ENCODE assay signal across 24 cellular contexts in the genomic region with DNA sequence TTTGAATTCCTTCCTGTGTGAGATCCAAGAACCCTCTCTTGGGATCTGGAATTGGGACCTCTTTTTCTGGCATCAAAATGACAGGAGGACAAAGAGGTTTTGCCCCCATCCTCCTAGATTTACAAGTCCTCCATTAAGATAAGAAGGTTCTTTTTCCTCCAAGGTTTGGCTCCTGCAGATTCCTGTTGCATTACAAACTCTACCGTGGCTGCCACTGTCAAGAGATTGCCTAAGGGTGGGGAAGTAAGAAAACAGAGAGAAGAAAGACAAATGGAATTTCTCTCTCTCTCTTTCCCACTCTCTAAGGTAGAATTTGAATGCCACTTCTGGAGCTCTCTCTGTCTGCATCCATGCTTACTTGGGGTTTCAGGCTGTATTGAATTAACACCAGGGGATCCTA. TPM values are rescaled to one million over a fixed set of nuclear protein-coding genes. Genes with fewer than 3 reads are reported as not detected.
DNase-seq lines count a peak whose midpoint lies in the region; ATAC-seq and TF ChIP-seq lines count a peak whose summit lies in the region.
"Had no signal": no experiment of that assay in that cellular context is flagged by ENCODE, and none has a peak within 500 bp of the region (broad histone marks: within the 10 kb centered on the region; RNA-seq: fewer than 3 reads in every experiment).

No MANE protein-coding gene starts in this region.

- intact Hi-C loops in heart right ventricle (cut with DNase I) (loop anchor here in 1 of 10 donors (5.0 kb wide), 1 partner anchor 129 kb away; no protein-coding TSS in a partner anchor), A673 (cut with micrococcal nuclease; ENCODE audit: unreplicated experiment) (no loop called here), natural killer cell (cut with micrococcal nuclease) (no loop called here)

- H3K4me1 ChIP-seq in mesendoderm (ENCODE audit: control insufficient read depth, low read depth, low read length) (no peaks in the 10 kb centered on the region), heart right ventricle (no peaks in the 10 kb centered on the region), A673 (ENCODE audit: insufficient read depth, low read length, poor library complexity, severe bottlenecking) (no peaks in the 10 kb centered on the region)
- H3K4me1 ChIP-seq: BE2C had no signal

- H3K36me3 ChIP-seq in mesendoderm (ENCODE audit: control insufficient read depth, insufficient read depth, low read length) (no peaks in the 10 kb centered on the region), heart right ventricle (no peaks in the 10 kb centered on the region), A673 (ENCODE audit: insufficient read depth, low read length, poor library complexity, severe bottlenecking) (no peaks in the 10 kb centered on the region)
- H3K36me3 ChIP-seq: BE2C had no signal

- H3K79me1 ChIP-seq in mesendoderm (ENCODE audit: low read length) = no peaks in the 10 kb centered on the region

- H2BK5ac ChIP-seq in mesendoderm (ENCODE audit: low read length) = no peak overlapping the region

- H4K5ac ChIP-seq in mesendoderm (ENCODE audit: low read length) = no peak overlapping the region

- peaks cover 5 to 8% of the 10 kb centered on the region in 2 donors for H3K9me3 Mint-ChIP-seq in natural killer cell
- H3K9me3 Mint-ChIP-seq: T-helper 2 cell treated with Interferon-gamma antibody and Interleukin-4, amounts not matched to agents 5 μg/mL and 100 μg/mL, for 36 hours had no signal

- H3K27me3 ChIP-seq in mesendoderm (ENCODE audit: insufficient read depth, low read length, poor library complexity) = no peaks in the 10 kb centered on the region
- H3K27me3 ChIP-seq in heart right ventricle = peaks cover 0 to 6% (median 0%) of the 10 kb centered on the region in 7 donors
- H3K27me3 ChIP-seq in A673 (replicated peaks; ENCODE audit: insufficient read depth, low read depth, low read length, poor library complexity) = no peaks in the 10 kb centered on the region

- H3K79me2 ChIP-seq in mesendoderm (ENCODE audit: control insufficient read depth, insufficient read depth, low read length) = no peaks in the 10 kb centered on the region

- DNase-seq in EH (ENCODE audit: low read depth) = peak; percentile 46
- DNase-seq in NCI-H226 = peak; percentile 82
- peak; percentile 26 for DNase-seq in dedifferentiated amniotic fluid mesenchymal stem cell (ENCODE audit: extremely low spot score)
- DNase-seq in mesendoderm = peak; percentile 79
- no peak for DNase-seq in heart right ventricle
- DNase-seq in activated CD4-positive, alpha-beta T cell treated with anti-CD3 and anti-CD28 coated beads, Interleukin-2, amount 50 U/mL, for 48 hours = no peak
- DNase-seq in A673 (ENCODE audit: low spot score) = no peak
- DNase-seq in natural killer cell = no peak
- DNase-seq: activated CD4-positive, alpha-beta T cell treated with anti-CD3 and anti-CD28 coated beads for 36 hours; activated effector memory CD4-positive, alpha-beta T cell treated with anti-CD3 and anti-CD28 coated beads, Interleukin-2, amount 50 U/mL, for 16 hours; activated T-cell treated with anti-CD3 and anti-CD28 coated beads, Interleukin-2, amount 50 U/mL, for 1 hour; BE2C; COR-L47; DMS79 treated with DMSO at 0.1 percent for 48 hours; naive thymus-derived CD8-positive, alpha-beta T cell; NCI-H1048; NCI-H1694; NCI-H510A had no signal

- no CpG with 5 or more reads among the region's 1 CpG for WGBS in mesendoderm (ENCODE audit: extremely low coverage, insufficient coverage, low lambda C conversion rate)
- 4 to 8% methylated on average over 1 of the region's 1 CpG for WGBS in heart right ventricle, 2 donors

- H3K4ac ChIP-seq in mesendoderm (ENCODE audit: low read depth, low read length) = no peak overlapping the region

- no peaks in the 10 kb centered on the region for H3K4me1 Mint-ChIP-seq in natural killer cell
- H3K4me1 Mint-ChIP-seq: activated CD4-positive, alpha-beta T cell treated with anti-CD3 and anti-CD28 coated beads for 36 hours; brain; naive thymus-derived CD8-positive, alpha-beta T cell had no signal

- no peak overlapping the region for H3K4me3 Mint-ChIP-seq in natural killer cell
- H3K4me3 Mint-ChIP-seq: activated CD4-positive, alpha-beta T cell treated with anti-CD3 and anti-CD28 coated beads for 36 hours; brain; naive thymus-derived CD8-positive, alpha-beta T cell; stimulated activated naive CD8-positive, alpha-beta T cell treated with anti-CD3 and anti-CD28 coated beads, Interleukin-15, Interleukin-2, amounts not matched to agents 100 ng/mL and 50 ng/mL, for 24 hours; T-helper 2 cell treated with Interferon-gamma antibody and Interleukin-4, amounts not matched to agents 5 μg/mL and 100 μg/mL, for 36 hours had no signal

- CTCF ChIA-PET in A673 (lab: Charles Lee) = no interaction called here

- peaks cover 0 to 15% (median 0%) of the 10 kb centered on the region in 11 donors for H3K9me3 ChIP-seq in heart right ventricle
- H3K9me3 ChIP-seq in A673 (ENCODE audit: low read depth, low read length, poor library complexity, severe bottlenecking) = no peaks in the 10 kb centered on the region
- H3K9me3 ChIP-seq: BE2C had no signal

- no peak overlapping the region for H3K4me2 ChIP-seq in mesendoderm (ENCODE audit: low read length)

- no peak overlapping the region for H3K56ac ChIP-seq in mesendoderm (ENCODE audit: low read length)

- H3K27ac Mint-ChIP-seq in natural killer cell = no peak overlapping the region
- H3K27ac Mint-ChIP-seq: activated CD4-positive, alpha-beta T cell treated with anti-CD3 and anti-CD28 coated beads for 36 hours; brain; naive thymus-derived CD8-positive, alpha-beta T cell; stimulated activated naive CD8-positive, alpha-beta T cell treated with anti-CD3 and anti-CD28 coated beads, Interleukin-15, Interleukin-2, amounts not matched to agents 100 ng/mL and 50 ng/mL, for 24 hours; T-helper 2 cell treated with Interferon-gamma antibody and Interleukin-4, amounts not matched to agents 5 μg/mL and 100 μg/mL, for 36 hours had no signal

- no peak for TF ChIP-seq CTCF in heart right ventricle (IDR thresholded peaks at IDR 0.05)
- TF ChIP-seq CTCF in A673 (conservative IDR thresholded peaks at IDR 0.05; ENCODE audit: low read depth, low read length) = no peak
- no peak for TF ChIP-seq CTCF in natural killer cell (IDR thresholded peaks at IDR 0.05)

- no peaks in the 10 kb centered on the region for H3K36me3 Mint-ChIP-seq in natural killer cell
- H3K36me3 Mint-ChIP-seq: brain had no signal

- H3K27ac ChIP-seq in mesendoderm (ENCODE audit: low read depth, low read length) (no peak overlapping the region), heart right ventricle (no peak overlapping the region), A673 (ENCODE audit: low read depth, low read length, poor library complexity, severe bottlenecking) (no peak overlapping the region)

- no peak overlapping the region for H4K8ac ChIP-seq in mesendoderm (ENCODE audit: low read depth, low read length)

- BruUV-seq in A673 (replicated peaks; lab: Mats Ljungman, UMichigan) = no TSS peak

- H2BK120ac ChIP-seq in mesendoderm (ENCODE audit: low read depth, low read length) = no peak overlapping the region

- no peak overlapping the region for H2BK15ac ChIP-seq in mesendoderm (replicated peaks; ENCODE audit: low read depth)

- no peak overlapping the region for H3K9ac ChIP-seq in mesendoderm (ENCODE audit: low read length)

- H3K18ac ChIP-seq in mesendoderm (ENCODE audit: low read length) = no peak overlapping the region

- ATAC-seq in heart right ventricle (no peak), natural killer cell (no peak)
- ATAC-seq: activated CD4-positive, alpha-beta T cell treated with anti-CD3 and anti-CD28 coated beads for 36 hours; left lobe of liver; naive thymus-derived CD8-positive, alpha-beta T cell; SK-N-SH treated with all-trans-retinoic acid at 6 μM for 48 hours had no signal

- POLR2A ChIA-PET in A673 (lab: Charles Lee; ENCODE audit: low non-redundant PET) = no interaction called here

- no peak overlapping the region for H3K23ac ChIP-seq in mesendoderm (ENCODE audit: low read length)

- no peak overlapping the region for H2AK5ac ChIP-seq in mesendoderm (ENCODE audit: low read length)

- H3K4me3 ChIP-seq in mesendoderm (ENCODE audit: low read length) (no peak overlapping the region), heart right ventricle (no peak overlapping the region), A673 (ENCODE audit: low read depth, low read length, poor library complexity, severe bottlenecking) (no peak overlapping the region)

- no peaks in the 10 kb centered on the region for H3K27me3 Mint-ChIP-seq in natural killer cell (ENCODE audit: low read depth in 2 of 2)
- H3K27me3 Mint-ChIP-seq: stimulated activated naive CD8-positive, alpha-beta T cell treated with anti-CD3 and anti-CD28 coated beads, Interleukin-15, Interleukin-2, amounts not matched to agents 100 ng/mL and 50 ng/mL, for 24 hours had no signal

RNA-seq across cellular contexts. Expression of a gene that starts 12.0 kb away (rescaled TPM):
- 0.21 TPM for polyA plus RNA-seq in mesendoderm (2013, experiment 1 of 2)
- 0.20 TPM for polyA plus RNA-seq in mesendoderm (2013, experiment 2 of 2)
- total RNA-seq in heart right ventricle (10 to 100 TPM in 2 of 10 donors, 1 to 10 TPM in 8; 3.7 to 16.4 (median 7.2) TPM), A673 (2021) (0.45 and 0.46 TPM in 2 replicates), natural killer cell (not detected)
- polyA plus RNA-seq in heart right ventricle = under 1 TPM; 0.66 to 0.83 TPM
- total RNA-seq: activated CD4-positive, alpha-beta T cell treated with anti-CD3 and anti-CD28 coated beads for 36 hours; activated CD8-positive, alpha-beta memory T cell treated with anti-CD3 and anti-CD28 coated beads for 36 hours; naive thymus-derived CD8-positive, alpha-beta T cell had no signal
- polyA plus RNA-seq: naive thymus-derived CD8-positive, alpha-beta T cell had no signal

Comparison
In these comparisons a context has a peak if more than half of its experiments do, and no peak if none do; other contexts are left out.
1. DNase-seq: peak in EH (single experiment), NCI-H226 (single experiment), dedifferentiated amniotic fluid mesenchymal stem cell (single experiment) and mesendoderm (single experiment); none in heart right ventricle (0 of 2), activated CD4-positive, alpha-beta T cell treated with anti-CD3 and anti-CD28 coated beads, Interleukin-2, amount 50 U/mL, for 48 hours (0 of 2), A673 (single experiment) and natural killer cell (single experiment).